In genomic region chr12:15240898-15241297, GRCh38 we compare ENCODE assay signal across 1 cellular context.
TF ChIP-seq lines count a peak whose summit lies in the region.

No MANE protein-coding gene starts in this region.

TF ChIP-seq in HepG2, 621 proteins besides CTCF, POLR2A, EP300 and RAD21:
- peak; percentile 43 to 52 for TF ChIP-seq MAFK (conservative IDR thresholded peaks at IDR 0.05 in 1 of 2, IDR thresholded peaks at IDR 0.05 in 1 of 2; ENCODE audit: low read length in 2 of 2)
- peak; percentile 41 for TF ChIP-seq MAFF (IDR thresholded peaks at IDR 0.05; ENCODE audit: low read depth, low read length)
- TF ChIP-seq, protein P1, sequence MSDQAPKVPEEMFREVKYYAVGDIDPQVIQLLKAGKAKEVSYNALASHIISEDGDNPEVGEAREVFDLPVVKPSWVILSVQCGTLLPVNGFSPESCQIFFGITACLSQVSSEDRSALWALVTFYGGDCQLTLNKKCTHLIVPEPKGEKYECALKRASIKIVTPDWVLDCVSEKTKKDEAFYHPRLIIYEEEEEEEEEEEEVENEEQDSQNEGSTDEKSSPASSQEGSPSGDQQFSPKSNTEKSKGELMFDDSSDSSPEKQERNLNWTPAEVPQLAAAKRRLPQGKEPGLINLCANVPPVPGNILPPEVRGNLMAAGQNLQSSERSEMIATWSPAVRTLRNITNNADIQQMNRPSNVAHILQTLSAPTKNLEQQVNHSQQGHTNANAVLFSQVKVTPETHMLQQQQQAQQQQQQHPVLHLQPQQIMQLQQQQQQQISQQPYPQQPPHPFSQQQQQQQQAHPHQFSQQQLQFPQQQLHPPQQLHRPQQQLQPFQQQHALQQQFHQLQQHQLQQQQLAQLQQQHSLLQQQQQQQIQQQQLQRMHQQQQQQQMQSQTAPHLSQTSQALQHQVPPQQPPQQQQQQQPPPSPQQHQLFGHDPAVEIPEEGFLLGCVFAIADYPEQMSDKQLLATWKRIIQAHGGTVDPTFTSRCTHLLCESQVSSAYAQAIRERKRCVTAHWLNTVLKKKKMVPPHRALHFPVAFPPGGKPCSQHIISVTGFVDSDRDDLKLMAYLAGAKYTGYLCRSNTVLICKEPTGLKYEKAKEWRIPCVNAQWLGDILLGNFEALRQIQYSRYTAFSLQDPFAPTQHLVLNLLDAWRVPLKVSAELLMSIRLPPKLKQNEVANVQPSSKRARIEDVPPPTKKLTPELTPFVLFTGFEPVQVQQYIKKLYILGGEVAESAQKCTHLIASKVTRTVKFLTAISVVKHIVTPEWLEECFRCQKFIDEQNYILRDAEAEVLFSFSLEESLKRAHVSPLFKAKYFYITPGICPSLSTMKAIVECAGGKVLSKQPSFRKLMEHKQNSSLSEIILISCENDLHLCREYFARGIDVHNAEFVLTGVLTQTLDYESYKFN (CRISPR knock-in tag; conservative IDR thresholded peaks at IDR 0.05): no peak
